ENCODE assay signal across 10 cellular contexts in the genomic region with DNA sequence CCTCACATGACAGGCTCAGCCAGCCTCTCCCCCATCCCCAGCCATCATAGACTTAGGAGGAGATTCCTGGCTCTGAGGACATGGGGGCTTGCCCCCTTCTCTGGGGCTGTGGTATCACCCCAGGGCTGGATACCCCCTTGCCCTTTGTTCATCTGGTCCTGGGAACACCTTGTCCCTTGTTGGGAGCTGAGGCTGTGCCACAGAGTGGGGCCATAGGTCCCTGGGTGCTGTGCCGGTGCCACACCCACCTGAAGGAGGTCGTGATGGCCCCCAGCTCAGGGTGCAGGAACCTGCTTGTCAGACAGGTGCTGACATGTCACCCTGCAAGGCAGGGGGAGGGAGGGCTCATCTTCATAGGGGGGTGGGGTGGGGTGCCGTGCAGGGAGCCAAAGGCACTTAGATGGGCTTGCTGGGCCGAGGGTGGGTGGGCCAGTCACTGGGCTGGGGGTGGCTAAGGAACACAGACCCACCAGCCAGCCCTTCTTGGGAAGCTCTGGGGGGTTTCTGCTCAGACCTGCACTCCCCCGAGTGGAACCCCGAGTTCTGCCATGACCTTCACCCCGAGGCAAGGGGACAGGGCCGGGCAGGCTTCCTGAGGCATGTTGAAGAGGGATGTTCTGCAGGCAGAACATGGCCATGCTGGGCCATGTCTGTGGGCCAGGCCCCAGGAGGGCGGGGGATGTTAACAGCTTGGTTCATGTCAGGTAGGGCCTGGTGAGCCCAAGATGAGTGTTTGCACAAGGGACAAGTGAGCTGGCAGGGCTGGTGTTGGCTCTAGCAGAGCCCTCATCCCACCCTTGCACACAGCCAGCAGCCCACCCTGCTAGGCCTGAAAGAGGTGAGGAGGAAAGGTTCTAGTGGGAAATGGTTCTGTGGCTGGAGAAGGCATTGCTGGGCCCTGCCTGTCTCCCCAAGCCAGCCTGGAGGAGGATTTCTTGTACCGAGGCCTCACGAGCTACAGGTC. TPM values are rescaled to one million over a fixed set of nuclear protein-coding genes. Genes with fewer than 3 reads are reported as not detected.
DNase-seq lines count a peak whose midpoint lies in the region; ATAC-seq and TF ChIP-seq lines count a peak whose summit lies in the region.
"Had no signal": no experiment of that assay in that cellular context is flagged by ENCODE, and none has a peak within 500 bp of the region (broad histone marks: within the 10 kb centered on the region; RNA-seq: fewer than 3 reads in every experiment).

No MANE protein-coding gene starts in this region.

- peaks cover 0 to 43% (median 3%) of the 10 kb centered on the region in 3 donors for H3K36me3 Mint-ChIP-seq in CD8-positive, alpha-beta memory T cell
- H3K36me3 Mint-ChIP-seq in effector memory CD8-positive, alpha-beta T cell (ENCODE audit: insufficient read depth) = peaks cover 55% of the 10 kb centered on the region
- peaks cover 4% of the 10 kb centered on the region for H3K36me3 Mint-ChIP-seq in osteocyte (ENCODE audit: unreplicated experiment)

- no peaks in the 10 kb centered on the region for H3K9me3 ChIP-seq in CD8-positive, alpha-beta memory T cell (ENCODE audit: low read length)
- H3K9me3 ChIP-seq: SJSA1, vagina had no signal

- POLR2A ChIA-PET in CD8-positive, alpha-beta memory T cell (lab: Charles Lee) = interaction anchor here (0.8 to 2.9 kb wide), 4 partner anchors 26 to 114 kb away, joined by 3 to 17 read pairs (median 4); no protein-coding TSS in a partner anchor

- H3K4me1 Mint-ChIP-seq in CD8-positive, alpha-beta memory T cell = peaks cover 40 to 74% (median 41%) of the 10 kb centered on the region in 3 donors
- H3K4me1 Mint-ChIP-seq in effector memory CD8-positive, alpha-beta T cell (ENCODE audit: low read depth in 2 of 2) = peaks cover 40 to 51% of the 10 kb centered on the region in 2 donors
- peaks cover 45% of the 10 kb centered on the region for H3K4me1 Mint-ChIP-seq in osteocyte (ENCODE audit: unreplicated experiment)

- no peaks in the 10 kb centered on the region for H3K9me3 Mint-ChIP-seq in CD8-positive, alpha-beta memory T cell
- H3K9me3 Mint-ChIP-seq in effector memory CD8-positive, alpha-beta T cell = no peaks in the 10 kb centered on the region
- H3K9me3 Mint-ChIP-seq in osteocyte (ENCODE audit: unreplicated experiment) = no peaks in the 10 kb centered on the region

- H3K27me3 Mint-ChIP-seq in CD8-positive, alpha-beta memory T cell = peaks cover 0 to 3% of the 10 kb centered on the region in 2 donors
- H3K27me3 Mint-ChIP-seq in effector memory CD8-positive, alpha-beta T cell = no peaks in the 10 kb centered on the region
- H3K27me3 Mint-ChIP-seq in osteocyte (ENCODE audit: unreplicated experiment) = no peaks in the 10 kb centered on the region

- H3K27ac ChIP-seq in CD8-positive, alpha-beta memory T cell (ENCODE audit: low read depth, low read length) = peak overlapping the region; percentile 89
- H3K27ac ChIP-seq: SJSA1 had no signal

- ATAC-seq in effector memory CD8-positive, alpha-beta T cell (replicated peaks) = no peak
- ATAC-seq in GM21825 (IDR thresholded peaks at IDR 0.05; ENCODE audit: unreplicated experiment) (no peak), HG02970 (IDR thresholded peaks at IDR 0.05; ENCODE audit: low FRiP score, unreplicated experiment) (no peak)

- no peak for TF ChIP-seq CTCF in osteocyte (IDR thresholded peaks at IDR 0.05)

- CTCF ChIA-PET in CD8-positive, alpha-beta memory T cell (lab: Charles Lee) = interaction anchor here (0.7 to 7.3 kb wide), 8 partner anchors 8 to 123 kb away, joined by 3 to 166 read pairs (median 10); partner anchors contain the start of gene GATAD2A

- peak overlapping the region; percentile 96 to 100 (median 99) for H3K27ac Mint-ChIP-seq in CD8-positive, alpha-beta memory T cell
- peak overlapping the region; percentile 98 for H3K27ac Mint-ChIP-seq in effector memory CD8-positive, alpha-beta T cell
- H3K27ac Mint-ChIP-seq in osteocyte (ENCODE audit: unreplicated experiment) = peak overlapping the region; percentile 97

- no peaks in the 10 kb centered on the region for H3K27me3 ChIP-seq in CD8-positive, alpha-beta memory T cell (ENCODE audit: insufficient read depth, low read length, poor library complexity, severe bottlenecking)
- H3K27me3 ChIP-seq: SJSA1, vagina had no signal

- no peak overlapping the region for H3K4me3 ChIP-seq in CD8-positive, alpha-beta memory T cell (ENCODE audit: low read length)
- H3K4me3 ChIP-seq: SJSA1, vagina had no signal

- H3K36me3 ChIP-seq in CD8-positive, alpha-beta memory T cell (ENCODE audit: insufficient read depth, low read length) = peaks cover 14% of the 10 kb centered on the region
- H3K36me3 ChIP-seq: vagina had no signal

- peak in 1 of 5 donors; percentile 43 for DNase-seq in CD8-positive, alpha-beta memory T cell
- DNase-seq in NCI-H2029 (lab: John Stamatoyannopoulos, UW) (peak; percentile 43), osteocyte (ENCODE audit: extremely low spot score, unreplicated experiment) (no peak), H4 (ENCODE audit: low spot score) (no peak), NCI-H526 treated with DMSO at 0.1 percent for 48 hours (lab: John Stamatoyannopoulos, UW) (no peak)
- no peak for DNase-seq in effector memory CD8-positive, alpha-beta T cell

- peak overlapping the region in 2 of 7 donors; percentile 24 to 81 for H3K4me3 Mint-ChIP-seq in CD8-positive, alpha-beta memory T cell
- H3K4me3 Mint-ChIP-seq in effector memory CD8-positive, alpha-beta T cell = peak overlapping the region; percentile 53 to 76
- no peak overlapping the region for H3K4me3 Mint-ChIP-seq in osteocyte (ENCODE audit: unreplicated experiment)

- peaks cover 61% of the 10 kb centered on the region for H3K4me1 ChIP-seq in CD8-positive, alpha-beta memory T cell (ENCODE audit: insufficient read depth, low read length)

RNA-seq across cellular contexts. Expression of gene TSSK6, which starts 28.0 kb away (rescaled TPM):
- 1 to 10 TPM; 3.1 to 3.4 TPM for total RNA-seq in CD8-positive, alpha-beta memory T cell
- polyA plus RNA-seq in CD8-positive, alpha-beta memory T cell = 1.4 TPM
- 1.7 and 2.0 TPM in 2 replicates for total RNA-seq in osteocyte
- 0.54 and 1.3 TPM in 2 replicates for total RNA-seq in H4 (2014; rRNA removed; shearing (Covaris generic))

RNA-seq across cellular contexts. Expression of gene NDUFA13, which starts 28.7 kb away (rescaled TPM):
- 100 to 1,000 TPM; 337 to 341 TPM for total RNA-seq in CD8-positive, alpha-beta memory T cell
- 334 TPM for polyA plus RNA-seq in CD8-positive, alpha-beta memory T cell
- 372 and 376 TPM in 2 replicates for total RNA-seq in osteocyte
- total RNA-seq in H4 (2014; rRNA removed; shearing (Covaris generic)) = 76.8 and 89.2 TPM in 2 replicates

RNA-seq across cellular contexts. Expression of gene YJEFN3, which starts 41.4 kb away (rescaled TPM):
- 1 to 10 TPM; 6.5 to 7.5 TPM for total RNA-seq in CD8-positive, alpha-beta memory T cell
- polyA plus RNA-seq in CD8-positive, alpha-beta memory T cell = not detected
- 6.1 and 6.3 TPM in 2 replicates for total RNA-seq in osteocyte
- total RNA-seq in H4 (2014; rRNA removed; shearing (Covaris generic)) = 0.10 TPM in 1 of 2 replicates, not detected in the other

RNA-seq across cellular contexts. Expression of gene CILP2, which starts 50.7 kb away (rescaled TPM):
- under 1 TPM; 0.07 to 0.11 TPM for total RNA-seq in CD8-positive, alpha-beta memory T cell
- 0.33 TPM for polyA plus RNA-seq in CD8-positive, alpha-beta memory T cell
- total RNA-seq in osteocyte = 0.63 and 1.1 TPM in 2 replicates
- 0.08 and 0.23 TPM in 2 replicates for total RNA-seq in H4 (2014; rRNA removed; shearing (Covaris generic))
